1 cellular context compared by ENCODE assay signal in the genomic region with DNA sequence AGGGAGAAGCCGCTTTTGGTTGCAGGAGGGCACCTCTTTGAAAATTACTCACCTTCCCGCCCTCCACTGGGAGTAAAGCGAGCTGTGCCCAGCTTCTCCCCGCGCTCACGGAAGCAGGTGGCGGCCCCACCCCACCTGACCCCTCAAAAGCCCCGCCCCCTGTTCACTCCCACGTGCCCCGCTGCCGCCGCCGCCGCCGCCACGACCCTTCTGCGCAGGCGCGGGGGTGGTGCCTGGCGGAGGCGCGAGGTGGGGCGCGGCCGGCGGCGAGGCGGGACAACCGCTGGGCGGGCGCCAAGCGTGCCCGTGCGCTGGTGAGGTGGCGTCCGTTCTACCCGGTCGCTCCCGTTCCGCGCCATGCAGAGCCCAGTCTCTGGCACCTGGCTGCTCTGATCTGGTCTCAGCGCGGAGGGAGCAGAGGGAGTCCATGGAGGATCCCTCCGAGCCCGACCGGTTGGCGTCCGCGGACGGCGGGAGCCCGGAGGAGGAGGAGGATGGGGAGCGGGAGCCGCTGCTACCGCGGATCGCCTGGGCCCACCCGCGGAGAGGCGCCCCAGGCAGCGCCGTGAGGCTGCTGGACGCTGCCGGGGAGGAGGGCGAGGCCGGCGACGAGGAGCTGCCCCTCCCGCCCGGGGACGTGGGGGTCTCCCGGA.
TF ChIP-seq lines count a peak whose summit lies in the region.

Gene PI4K2B (plus strand): TSS at position 297 of the 653 bp plus-strand sequence. CDS start 131 bp downstream, at position 428.

TF ChIP-seq in K562, 482 proteins besides CTCF, POLR2A, EP300 and RAD21 (continued from another document and continues in another):
- TF ChIP-seq ZNF76 (CRISPR knock-in tag; IDR thresholded peaks at IDR 0.05; ENCODE audit: borderline replicate concordance) (no peak), GATAD2B (IDR thresholded peaks at IDR 0.05; ENCODE audit: borderline replicate concordance) (peak; percentile 63; the same call in 1 of the 2 replicates), ZNF511 (CRISPR knock-in tag; IDR thresholded peaks at IDR 0.05) (peak; percentile 86; the same call in 1 of the 2 replicates), SREBF2 (CRISPR knock-in tag; IDR thresholded peaks at IDR 0.05) (no peak), CC2D1A (IDR thresholded peaks at IDR 0.05) (no peak), ZC3H4 (CRISPR knock-in tag; IDR thresholded peaks at IDR 0.05; ENCODE audit: borderline replicate concordance) (0 out of 2 replicates have a peak, but pooled peaks have one; percentile 12), SMARCC2 (IDR thresholded peaks at IDR 0.05; ENCODE audit: low read depth) (no peak), ZNF41 (CRISPR knock-in tag; conservative IDR thresholded peaks at IDR 0.05) (no peak), MCM5 (IDR thresholded peaks at IDR 0.05; ENCODE audit: low read depth) (no peak), ASH1L (IDR thresholded peaks at IDR 0.05; ENCODE audit: borderline replicate concordance, low read depth, partially characterized antibody) (no peak), ZNF133 (CRISPR knock-in tag; IDR thresholded peaks at IDR 0.05) (no peak), STAT5B (CRISPR knock-in tag; IDR thresholded peaks at IDR 0.05) (no peak), NKRF (IDR thresholded peaks at IDR 0.05; ENCODE audit: borderline replicate concordance) (0 out of 2 replicates have a peak, but pooled peaks have one; percentile 58), FOXP1 (CRISPR knock-in tag; IDR thresholded peaks at IDR 0.05) (peak; percentile 90; the same call in 1 of the 2 replicates), SUPT5H (IDR thresholded peaks at IDR 0.05) (peak; percentile 86), KLF6 (CRISPR knock-in tag; IDR thresholded peaks at IDR 0.05; ENCODE audit: borderline replicate concordance) (no peak), ZNF586 (CRISPR knock-in tag; conservative IDR thresholded peaks at IDR 0.05) (no peak), TEAD2 (tag; IDR thresholded peaks at IDR 0.05) (no peak), PBX2 (CRISPR knock-in tag; IDR thresholded peaks at IDR 0.05; ENCODE audit: low read depth) (no peak), PBX2 (tag; conservative IDR thresholded peaks at IDR 0.05; ENCODE audit: low read depth) (no peak), TCF7L2 (IDR thresholded peaks at IDR 0.05; ENCODE audit: low read depth, low read length) (no peak), ZNF398 (CRISPR knock-in tag; IDR thresholded peaks at IDR 0.05) (no peak), HMGN3 (IDR thresholded peaks at IDR 0.05; ENCODE audit: borderline replicate concordance, extremely low read depth, insufficient read length, low read depth, low read length) (peak; percentile 63), BRD9 (IDR thresholded peaks at IDR 0.05; ENCODE audit: low read depth, partially characterized antibody) (no peak), BRCA1 (IDR thresholded peaks at IDR 0.05) (no peak), BRCA1 (CRISPR knock-in tag; IDR thresholded peaks at IDR 0.05) (no peak), ZNF274 (IDR thresholded peaks at IDR 0.05; ENCODE audit: borderline replicate concordance, low read depth, low read length) (no peak), EWSR1 (IDR thresholded peaks at IDR 0.05; ENCODE audit: borderline replicate concordance, low read depth, partially characterized antibody) (no peak)
- TF ChIP-seq, protein P1, sequence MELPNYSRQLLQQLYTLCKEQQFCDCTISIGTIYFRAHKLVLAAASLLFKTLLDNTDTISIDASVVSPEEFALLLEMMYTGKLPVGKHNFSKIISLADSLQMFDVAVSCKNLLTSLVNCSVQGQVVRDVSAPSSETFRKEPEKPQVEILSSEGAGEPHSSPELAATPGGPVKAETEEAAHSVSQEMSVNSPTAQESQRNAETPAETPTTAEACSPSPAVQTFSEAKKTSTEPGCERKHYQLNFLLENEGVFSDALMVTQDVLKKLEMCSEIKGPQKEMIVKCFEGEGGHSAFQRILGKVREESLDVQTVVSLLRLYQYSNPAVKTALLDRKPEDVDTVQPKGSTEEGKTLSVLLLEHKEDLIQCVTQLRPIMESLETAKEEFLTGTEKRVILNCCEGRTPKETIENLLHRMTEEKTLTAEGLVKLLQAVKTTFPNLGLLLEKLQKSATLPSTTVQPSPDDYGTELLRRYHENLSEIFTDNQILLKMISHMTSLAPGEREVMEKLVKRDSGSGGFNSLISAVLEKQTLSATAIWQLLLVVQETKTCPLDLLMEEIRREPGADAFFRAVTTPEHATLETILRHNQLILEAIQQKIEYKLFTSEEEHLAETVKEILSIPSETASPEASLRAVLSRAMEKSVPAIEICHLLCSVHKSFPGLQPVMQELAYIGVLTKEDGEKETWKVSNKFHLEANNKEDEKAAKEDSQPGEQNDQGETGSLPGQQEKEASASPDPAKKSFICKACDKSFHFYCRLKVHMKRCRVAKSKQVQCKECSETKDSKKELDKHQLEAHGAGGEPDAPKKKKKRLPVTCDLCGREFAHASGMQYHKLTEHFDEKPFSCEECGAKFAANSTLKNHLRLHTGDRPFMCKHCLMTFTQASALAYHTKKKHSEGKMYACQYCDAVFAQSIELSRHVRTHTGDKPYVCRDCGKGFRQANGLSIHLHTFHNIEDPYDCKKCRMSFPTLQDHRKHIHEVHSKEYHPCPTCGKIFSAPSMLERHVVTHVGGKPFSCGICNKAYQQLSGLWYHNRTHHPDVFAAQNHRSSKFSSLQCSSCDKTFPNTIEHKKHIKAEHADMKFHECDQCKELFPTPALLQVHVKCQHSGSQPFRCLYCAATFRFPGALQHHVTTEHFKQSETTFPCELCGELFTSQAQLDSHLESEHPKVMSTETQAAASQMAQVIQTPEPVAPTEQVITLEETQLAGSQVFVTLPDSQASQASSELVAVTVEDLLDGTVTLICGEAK (IDR thresholded peaks at IDR 0.05): no peak
- TF ChIP-seq, protein P1 (CRISPR knock-in tag; IDR thresholded peaks at IDR 0.05): no peak
- TF ChIP-seq, protein P2, sequence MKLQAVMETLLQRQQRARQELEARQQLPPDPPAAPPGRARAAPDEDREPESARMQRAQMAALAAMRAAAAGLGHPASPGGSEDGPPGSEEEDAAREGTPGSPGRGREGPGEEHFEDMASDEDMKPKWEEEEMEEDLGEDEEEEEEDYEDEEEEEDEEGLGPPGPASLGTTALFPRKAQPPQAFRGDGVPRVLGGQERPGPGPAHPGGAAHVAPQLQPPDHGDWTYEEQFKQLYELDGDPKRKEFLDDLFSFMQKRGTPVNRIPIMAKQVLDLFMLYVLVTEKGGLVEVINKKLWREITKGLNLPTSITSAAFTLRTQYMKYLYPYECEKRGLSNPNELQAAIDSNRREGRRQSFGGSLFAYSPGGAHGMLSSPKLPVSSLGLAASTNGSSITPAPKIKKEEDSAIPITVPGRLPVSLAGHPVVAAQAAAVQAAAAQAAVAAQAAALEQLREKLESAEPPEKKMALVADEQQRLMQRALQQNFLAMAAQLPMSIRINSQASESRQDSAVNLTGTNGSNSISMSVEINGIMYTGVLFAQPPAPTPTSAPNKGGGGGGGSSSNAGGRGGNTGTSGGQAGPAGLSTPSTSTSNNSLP (IDR thresholded peaks at IDR 0.05; ENCODE audit: borderline replicate concordance, low read depth, low read length): no peak
- TF ChIP-seq, protein P3, sequence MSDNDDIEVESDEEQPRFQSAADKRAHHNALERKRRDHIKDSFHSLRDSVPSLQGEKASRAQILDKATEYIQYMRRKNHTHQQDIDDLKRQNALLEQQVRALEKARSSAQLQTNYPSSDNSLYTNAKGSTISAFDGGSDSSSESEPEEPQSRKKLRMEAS (CRISPR knock-in tag; IDR thresholded peaks at IDR 0.05): peak; percentile 90
- TF ChIP-seq, protein P4, sequence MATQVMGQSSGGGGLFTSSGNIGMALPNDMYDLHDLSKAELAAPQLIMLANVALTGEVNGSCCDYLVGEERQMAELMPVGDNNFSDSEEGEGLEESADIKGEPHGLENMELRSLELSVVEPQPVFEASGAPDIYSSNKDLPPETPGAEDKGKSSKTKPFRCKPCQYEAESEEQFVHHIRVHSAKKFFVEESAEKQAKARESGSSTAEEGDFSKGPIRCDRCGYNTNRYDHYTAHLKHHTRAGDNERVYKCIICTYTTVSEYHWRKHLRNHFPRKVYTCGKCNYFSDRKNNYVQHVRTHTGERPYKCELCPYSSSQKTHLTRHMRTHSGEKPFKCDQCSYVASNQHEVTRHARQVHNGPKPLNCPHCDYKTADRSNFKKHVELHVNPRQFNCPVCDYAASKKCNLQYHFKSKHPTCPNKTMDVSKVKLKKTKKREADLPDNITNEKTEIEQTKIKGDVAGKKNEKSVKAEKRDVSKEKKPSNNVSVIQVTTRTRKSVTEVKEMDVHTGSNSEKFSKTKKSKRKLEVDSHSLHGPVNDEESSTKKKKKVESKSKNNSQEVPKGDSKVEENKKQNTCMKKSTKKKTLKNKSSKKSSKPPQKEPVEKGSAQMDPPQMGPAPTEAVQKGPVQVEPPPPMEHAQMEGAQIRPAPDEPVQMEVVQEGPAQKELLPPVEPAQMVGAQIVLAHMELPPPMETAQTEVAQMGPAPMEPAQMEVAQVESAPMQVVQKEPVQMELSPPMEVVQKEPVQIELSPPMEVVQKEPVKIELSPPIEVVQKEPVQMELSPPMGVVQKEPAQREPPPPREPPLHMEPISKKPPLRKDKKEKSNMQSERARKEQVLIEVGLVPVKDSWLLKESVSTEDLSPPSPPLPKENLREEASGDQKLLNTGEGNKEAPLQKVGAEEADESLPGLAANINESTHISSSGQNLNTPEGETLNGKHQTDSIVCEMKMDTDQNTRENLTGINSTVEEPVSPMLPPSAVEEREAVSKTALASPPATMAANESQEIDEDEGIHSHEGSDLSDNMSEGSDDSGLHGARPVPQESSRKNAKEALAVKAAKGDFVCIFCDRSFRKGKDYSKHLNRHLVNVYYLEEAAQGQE (CRISPR knock-in tag; IDR thresholded peaks at IDR 0.05; ENCODE audit: low read depth): no peak
